In the genomic region with DNA sequence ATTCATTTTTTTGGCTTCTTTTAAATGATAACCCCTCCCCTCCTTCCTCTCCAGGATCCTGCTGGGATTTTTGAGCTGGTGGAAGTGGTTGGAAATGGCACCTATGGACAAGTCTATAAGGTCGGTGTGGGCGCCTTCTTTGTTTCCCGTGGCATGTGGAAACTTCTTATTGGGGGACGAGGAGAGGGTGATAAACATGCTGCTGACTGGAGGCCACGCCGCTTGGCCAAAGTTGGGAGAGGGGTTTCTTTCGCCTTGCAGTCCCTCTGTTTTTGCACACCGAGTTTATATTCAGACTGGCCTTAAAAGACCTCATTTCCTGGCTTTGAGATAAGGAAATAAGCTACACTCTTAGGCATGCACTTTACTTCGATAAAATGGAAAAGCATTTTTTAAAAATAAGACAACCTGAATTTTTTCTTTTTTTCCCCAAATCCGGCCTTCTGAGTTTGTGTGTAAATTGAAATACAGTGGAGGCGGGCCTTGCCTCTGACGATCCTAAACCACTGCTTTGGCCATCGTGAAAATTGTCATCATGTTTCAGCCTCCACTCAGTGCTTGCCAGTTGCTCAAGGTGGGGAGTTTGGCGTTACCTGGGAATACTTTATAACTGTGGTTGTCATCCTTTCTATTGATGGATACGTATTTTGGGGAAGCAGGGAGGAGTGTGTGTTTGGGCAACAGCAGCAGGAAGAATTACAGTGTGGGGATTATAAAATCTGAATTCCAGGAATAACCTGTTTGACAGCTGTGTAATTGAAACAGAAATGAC, we compare ENCODE assay signal across 8 cellular contexts. TPM values are rescaled to one million over a fixed set of nuclear protein-coding genes. Genes with fewer than 3 reads are reported as not detected.
DNase-seq lines count a peak whose midpoint lies in the region; ATAC-seq and TF ChIP-seq lines count a peak whose summit lies in the region.

No MANE protein-coding gene starts in this region.

- H3K9me3 ChIP-seq in KOPT-K1 (ENCODE audit: insufficient read depth, low read length, poor library complexity, severe bottlenecking), result no peaks in the 10 kb centered on the region
- H3K9me3 ChIP-seq in tibial nerve, result no peaks in the 10 kb centered on the region

- TF ChIP-seq EP300 in tibial nerve (IDR thresholded peaks at IDR 0.05), result no peak

- no peak for TF ChIP-seq CTCF in tibial nerve (IDR thresholded peaks at IDR 0.05)

- intact Hi-C loops in left colon (cut with DNase I, micrococcal nuclease), result loop anchor here in 1 of 2 donors (5.0 kb wide), 1 partner anchor 124 kb away; no protein-coding TSS in a partner anchor

- peak; percentile 18 for ATAC-seq in left colon
- no peak for ATAC-seq in GM18511 (IDR thresholded peaks at IDR 0.05; ENCODE audit: unreplicated experiment)

- peaks cover 0 to 50% (median 12%) of the 10 kb centered on the region in 4 donors for H3K4me1 ChIP-seq in tibial nerve

- DNase-seq in EL (peak; percentile 42), left colon (peak in 1 of 2 donors; percentile 23), tibial nerve (ENCODE audit: low spot score in 2 of 2) (no peak), UCSD-AML1 (lab: John Stamatoyannopoulos, UW; ENCODE audit: unreplicated experiment) (no peak), germinal center (ENCODE audit: low spot score) (no peak)

- TF ChIP-seq POLR2A in tibial nerve (IDR thresholded peaks at IDR 0.05), result no peak

- H3K27me3 ChIP-seq in tibial nerve, result no peaks in the 10 kb centered on the region

- 1% methylated on average over 15 of the region's 15 CpGs for WGBS in tibial nerve, 2 donors

- peak overlapping the region; percentile 41 to 68 (median 66) for H3K4me3 ChIP-seq in tibial nerve

- H3K36me3 ChIP-seq in KOPT-K1 (ENCODE audit: insufficient read depth, low read length), result peaks cover 24% of the 10 kb centered on the region
- H3K36me3 ChIP-seq in tibial nerve, result no peaks in the 10 kb centered on the region

- H3K27ac ChIP-seq in KOPT-K1 (ENCODE audit: low read depth, low read length, poor library complexity, severe bottlenecking) (peak overlapping the region; percentile 70), angular gyrus (ENCODE audit: low read depth, low read length) (peak overlapping the region; percentile 81), tibial nerve (peak overlapping the region; percentile 52 to 93 (median 74))

RNA-seq across cellular contexts. Expression of gene MAP4K4, which starts 1.1 kb away (rescaled TPM):
- 10 to 100 TPM; 24.9 to 37.5 TPM for total RNA-seq in left colon
- total RNA-seq in tibial nerve, result 10 to 100 TPM; 78.0 to 85.7 (median 84.4) TPM
